Comparison of ENCODE assay signal across 8 cellular contexts in genomic region chr7:23183279-23184012, GRCh38. TPM values are rescaled to one million over a fixed set of nuclear protein-coding genes. Genes with fewer than 3 reads are reported as not detected.
DNase-seq lines count a peak whose midpoint lies in the region; ATAC-seq and TF ChIP-seq lines count a peak whose summit lies in the region.

No MANE protein-coding gene starts in this region.

- no peak for DNase-seq in heart left ventricle
- no peak for DNase-seq in Right ventricle myocardium inferior (ENCODE audit: missing footprints)
- DNase-seq in SK-N-MC (ENCODE audit: low read depth, low spot score), result no peak
- DNase-seq in fibroblast of pulmonary artery (ENCODE audit: low read depth), result no peak
- no peak for DNase-seq in testis
- no peak for DNase-seq in SK-N-DZ (ENCODE audit: low spot score)

- H3K9ac ChIP-seq in SK-N-MC (ENCODE audit: insufficient read length), result peak overlapping the region; percentile 80

- H3K9me3 ChIP-seq in heart left ventricle (no peaks in the 10 kb centered on the region), SK-N-MC (ENCODE audit: low read depth, low read length) (no peaks in the 10 kb centered on the region), testis (no peaks in the 10 kb centered on the region)

- H3K27ac ChIP-seq in heart left ventricle (peak overlapping the region in 3 of 12 donors; percentile 3 to 96 (median 95)), SK-N-MC (no peak overlapping the region), testis (no peak overlapping the region)

- peaks cover 4 to 45% (median 26%) of the 10 kb centered on the region in 12 donors for H3K4me1 ChIP-seq in heart left ventricle
- peaks cover 8% of the 10 kb centered on the region for H3K4me1 ChIP-seq in testis

- no peak for ATAC-seq in heart left ventricle
- ATAC-seq in Right ventricle myocardium inferior, result no peak
- no peak for ATAC-seq in GM21717 (IDR thresholded peaks at IDR 0.05; ENCODE audit: unreplicated experiment)
- no peak for ATAC-seq in HG02642 (IDR thresholded peaks at IDR 0.05; ENCODE audit: poor library complexity, unreplicated experiment)

- H3K36me3 ChIP-seq in heart left ventricle (peaks cover 0 to 36% (median 33%) of the 10 kb centered on the region in 9 donors), SK-N-MC (ENCODE audit: insufficient read depth, low read length) (peaks cover 36% of the 10 kb centered on the region), testis (ENCODE audit: low read depth, missing control alignments) (no peaks in the 10 kb centered on the region)

- TF ChIP-seq CTCF in heart left ventricle (IDR thresholded peaks at IDR 0.05) (no peak), fibroblast of pulmonary artery (IDR thresholded peaks at IDR 0.05; ENCODE audit: low read length, missing control alignments) (no peak), testis (IDR thresholded peaks at IDR 0.05) (no peak)

- 89 to 94% (median 92%) methylated on average over 20 of the region's 20 CpGs for WGBS in heart left ventricle, 4 donors
- WGBS in testis, 2 donors, result 67 to 76% methylated on average over 20 of the region's 20 CpGs

- H3K27me3 ChIP-seq in heart left ventricle (no peaks in the 10 kb centered on the region), testis (no peaks in the 10 kb centered on the region)

- TF ChIP-seq POLR2A in heart left ventricle (IDR thresholded peaks at IDR 0.05) (no peak), testis (IDR thresholded peaks at IDR 0.05) (no peak)

- intact Hi-C loops in heart left ventricle (cut with DNase I), result loop anchor here in 7 of 10 donors (2.0 to 10.0 kb wide), 9 partner anchors 63 to 414 kb away; partner anchors contain the start of genes KLHL7 (in 4 of the 7), GPNMB (in 2 of the 7), CCDC126 (in 1 of the 7) and HYCC1 (in 1 of the 7)
- intact Hi-C loops in Right ventricle myocardium inferior (cut with DNase I), result loop anchor here (5.0 to 10.0 kb wide), 2 partner anchors 64 to 341 kb away; partner anchors contain the start of gene GPNMB
- intact Hi-C loops in testis (cut with DNase I; ENCODE audit: low total_unique reads), result loop anchor here (10.0 kb wide), 1 partner anchor 79 kb away; the partner anchor contains the start of gene KLHL7

- peak overlapping the region in 8 of 12 donors; percentile 80 to 98 (median 90) for H3K4me3 ChIP-seq in heart left ventricle
- H3K4me3 ChIP-seq in SK-N-MC, result peak overlapping the region; percentile 78
- peak overlapping the region; percentile 93 for H3K4me3 ChIP-seq in fibroblast of pulmonary artery (replicated peaks; ENCODE audit: low read depth, low read length)
- H3K4me3 ChIP-seq in testis, result peak overlapping the region; percentile 75 to 93

RNA-seq across cellular contexts. Expression of gene NUP42, which starts 1.6 kb away (rescaled TPM):
- total RNA-seq in heart left ventricle (10 to 100 TPM; 12.7 to 24.7 (median 18.9) TPM), Right ventricle myocardium inferior (21.6 TPM), testis (10 to 100 TPM; 63.3 to 70.4 TPM)
- polyA plus RNA-seq in heart left ventricle (10 to 100 TPM; 19.4 to 26.1 TPM), testis (ENCODE audit: insufficient read depth, low read depth, low replicate concordance) (66.1 TPM)
- polyA plus RNA-seq in SK-N-DZ (2014; cell fraction: cytosol; rRNA removed), result 120 and 134 TPM in 2 replicates
- polyA plus RNA-seq in SK-N-DZ (2014; cell fraction: nucleus; rRNA removed), result 99.9 and 104 TPM in 2 replicates
